17 cellular contexts compared by ENCODE assay signal in the genomic region with DNA sequence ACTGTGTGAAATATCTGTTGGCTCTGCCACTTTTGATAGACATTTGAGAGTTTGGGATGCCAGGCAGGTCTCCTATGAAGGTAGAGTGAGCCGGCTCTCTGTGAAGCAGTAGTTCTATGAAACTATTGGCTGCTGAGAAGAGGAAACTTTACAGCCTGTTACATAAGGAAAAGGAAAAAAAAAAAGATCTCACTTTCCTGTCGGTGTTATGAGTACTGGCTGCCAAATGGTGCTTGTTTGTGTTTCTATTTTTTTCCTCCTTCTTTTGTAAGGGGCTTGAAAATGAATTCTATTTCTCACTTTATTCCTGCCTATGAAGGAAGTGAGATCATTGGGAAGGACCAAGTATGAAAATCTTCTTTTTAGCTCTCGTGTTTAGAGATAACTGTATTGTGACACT.
DNase-seq lines count a peak whose midpoint lies in the region; ATAC-seq and TF ChIP-seq lines count a peak whose summit lies in the region.
"Had no signal": no experiment of that assay in that cellular context is flagged by ENCODE, and none has a peak within 500 bp of the region (broad histone marks: within the 10 kb centered on the region; RNA-seq: fewer than 3 reads in every experiment).

No MANE protein-coding gene starts in this region.

- peak overlapping the region; percentile 77 for H3K27ac ChIP-seq in vagina
- H3K27ac ChIP-seq: A549 had no signal

- H3K27me3 ChIP-seq in vagina: no peaks in the 10 kb centered on the region

- ATAC-seq in activated T-cell treated with anti-CD3 and anti-CD28 coated beads, Interleukin-2, amount 50 U/mL, for 72 hours (replicated peaks in 1 of 2): no peak
- ATAC-seq: A549, Right ventricle myocardium inferior had no signal

- H3K4me3 Mint-ChIP-seq in activated T-cell treated with anti-CD3 and anti-CD28 coated beads, Interleukin-2, amount 50 U/mL, for 72 hours: no peak overlapping the region
- H3K4me3 Mint-ChIP-seq in chondrocyte (ENCODE audit: unreplicated experiment) (no peak overlapping the region), osteocyte (ENCODE audit: unreplicated experiment) (no peak overlapping the region)
- H3K4me3 Mint-ChIP-seq in activated CD4-positive, alpha-beta T cell treated with anti-CD3 and anti-CD28 coated beads, Interleukin-2, amount 10 ng/mL, durations not matched to agents 7 days and 5 days: no peak overlapping the region

- H3K36me3 ChIP-seq in vagina: no peaks in the 10 kb centered on the region

- TF ChIP-seq CTCF in chondrocyte (IDR thresholded peaks at IDR 0.05) (no peak), osteocyte (IDR thresholded peaks at IDR 0.05) (no peak), vagina (IDR thresholded peaks at IDR 0.05) (no peak)

- no peak for DNase-seq in activated T-cell treated with anti-CD3 and anti-CD28 coated beads, Interleukin-2, amount 50 U/mL, for 72 hours
- no peak for DNase-seq in activated T-cell treated with anti-CD3 and anti-CD28 coated beads for 4 hours
- no peak for DNase-seq in chondrocyte (ENCODE audit: low spot score)
- no peak for DNase-seq in osteocyte (ENCODE audit: extremely low spot score, unreplicated experiment)
- no peak for DNase-seq in vagina (ENCODE audit: extremely low spot score in 2 of 2)
- DNase-seq in ureter (ENCODE audit: low spot score): no peak
- DNase-seq in D341Med (ENCODE audit: low spot score): no peak
- no peak for DNase-seq in activated CD4-positive, alpha-beta T cell treated with anti-CD3 and anti-CD28 coated beads, Interleukin-2, amount 10 ng/mL, durations not matched to agents 7 days and 5 days
- DNase-seq: CD8-positive, alpha-beta memory T cell; NCI-H1092; NCI-H1436 treated with DMSO at 0.1 percent for 48 hours; NCI-H2029; NCI-H446 treated with DMSO at 0.1 percent for 48 hours; NCI-H748 treated with DMSO at 0.1 percent for 48 hours; NK-92 treated with Interleukin-12 subunit alpha and Interleukin-12 subunit beta, amount 100 ng/mL, for 24 hours had no signal

- H3K4me1 ChIP-seq in vagina: peaks cover 33% of the 10 kb centered on the region

- POLR2A ChIA-PET in activated CD4-positive, alpha-beta T cell treated with anti-CD3 and anti-CD28 coated beads, Interleukin-2, amount 10 ng/mL, durations not matched to agents 7 days and 5 days (lab: Charles Lee): no interaction called here

- peaks cover 47% of the 10 kb centered on the region for H3K4me1 Mint-ChIP-seq in activated T-cell treated with anti-CD3 and anti-CD28 coated beads, Interleukin-2, amount 50 U/mL, for 72 hours (ENCODE audit: low read depth)
- H3K4me1 Mint-ChIP-seq in chondrocyte (ENCODE audit: low read depth) (peaks cover 50% of the 10 kb centered on the region), osteocyte (ENCODE audit: unreplicated experiment) (peaks cover 52% of the 10 kb centered on the region)
- peaks cover 34% of the 10 kb centered on the region for H3K4me1 Mint-ChIP-seq in activated CD4-positive, alpha-beta T cell treated with anti-CD3 and anti-CD28 coated beads, Interleukin-2, amount 10 ng/mL, durations not matched to agents 7 days and 5 days

- no peak for TF ChIP-seq POLR2A in vagina (IDR thresholded peaks at IDR 0.05)

- H3K27me3 Mint-ChIP-seq in activated T-cell treated with anti-CD3 and anti-CD28 coated beads, Interleukin-2, amount 50 U/mL, for 72 hours (ENCODE audit: low read depth): no peaks in the 10 kb centered on the region
- H3K27me3 Mint-ChIP-seq in chondrocyte (ENCODE audit: low read depth): no peaks in the 10 kb centered on the region
- no peaks in the 10 kb centered on the region for H3K27me3 Mint-ChIP-seq in osteocyte (ENCODE audit: unreplicated experiment)
- H3K27me3 Mint-ChIP-seq in activated CD4-positive, alpha-beta T cell treated with anti-CD3 and anti-CD28 coated beads, Interleukin-2, amount 10 ng/mL, durations not matched to agents 7 days and 5 days: no peaks in the 10 kb centered on the region

- CTCF ChIA-PET in activated CD4-positive, alpha-beta T cell treated with anti-CD3 and anti-CD28 coated beads, Interleukin-2, amount 10 ng/mL, durations not matched to agents 7 days and 5 days (lab: Charles Lee): interaction anchor here (1.0 to 1.7 kb wide), 4 partner anchors 15 to 251 kb away, joined by 3 to 4 read pairs (median 3); no protein-coding TSS in a partner anchor

- H3K4me3 ChIP-seq in vagina: no peak overlapping the region
- H3K4me3 ChIP-seq: A549 had no signal

- H3K9me3 Mint-ChIP-seq in activated T-cell treated with anti-CD3 and anti-CD28 coated beads, Interleukin-2, amount 50 U/mL, for 72 hours: peaks cover 0 to 1% of the 10 kb centered on the region in 2 donors
- H3K9me3 Mint-ChIP-seq in chondrocyte (ENCODE audit: low read depth) (no peaks in the 10 kb centered on the region), osteocyte (ENCODE audit: unreplicated experiment) (no peaks in the 10 kb centered on the region)
- no peaks in the 10 kb centered on the region for H3K9me3 Mint-ChIP-seq in activated CD4-positive, alpha-beta T cell treated with anti-CD3 and anti-CD28 coated beads, Interleukin-2, amount 10 ng/mL, durations not matched to agents 7 days and 5 days

- peaks cover 0 to 1% of the 10 kb centered on the region in 2 donors for H3K36me3 Mint-ChIP-seq in activated T-cell treated with anti-CD3 and anti-CD28 coated beads, Interleukin-2, amount 50 U/mL, for 72 hours (ENCODE audit: insufficient read depth in 2 of 2)
- no peaks in the 10 kb centered on the region for H3K36me3 Mint-ChIP-seq in chondrocyte (ENCODE audit: low read depth)
- no peaks in the 10 kb centered on the region for H3K36me3 Mint-ChIP-seq in osteocyte (ENCODE audit: unreplicated experiment)
- no peaks in the 10 kb centered on the region for H3K36me3 Mint-ChIP-seq in activated CD4-positive, alpha-beta T cell treated with anti-CD3 and anti-CD28 coated beads, Interleukin-2, amount 10 ng/mL, durations not matched to agents 7 days and 5 days (ENCODE audit: low read depth)

- intact Hi-C loops in vagina (cut with DNase I): no loop called here

- H3K9me3 ChIP-seq in vagina: no peaks in the 10 kb centered on the region
- H3K9me3 ChIP-seq: A549 had no signal

- peak overlapping the region; percentile 39 for H3K27ac Mint-ChIP-seq in activated T-cell treated with anti-CD3 and anti-CD28 coated beads, Interleukin-2, amount 50 U/mL, for 72 hours
- H3K27ac Mint-ChIP-seq in chondrocyte (ENCODE audit: unreplicated experiment) (peak overlapping the region; percentile 83), osteocyte (ENCODE audit: unreplicated experiment) (peak overlapping the region; percentile 90)
- H3K27ac Mint-ChIP-seq in activated CD4-positive, alpha-beta T cell treated with anti-CD3 and anti-CD28 coated beads, Interleukin-2, amount 10 ng/mL, durations not matched to agents 7 days and 5 days: no peak overlapping the region
